ENCODE assay signal across 26 cellular contexts in the genomic region with DNA sequence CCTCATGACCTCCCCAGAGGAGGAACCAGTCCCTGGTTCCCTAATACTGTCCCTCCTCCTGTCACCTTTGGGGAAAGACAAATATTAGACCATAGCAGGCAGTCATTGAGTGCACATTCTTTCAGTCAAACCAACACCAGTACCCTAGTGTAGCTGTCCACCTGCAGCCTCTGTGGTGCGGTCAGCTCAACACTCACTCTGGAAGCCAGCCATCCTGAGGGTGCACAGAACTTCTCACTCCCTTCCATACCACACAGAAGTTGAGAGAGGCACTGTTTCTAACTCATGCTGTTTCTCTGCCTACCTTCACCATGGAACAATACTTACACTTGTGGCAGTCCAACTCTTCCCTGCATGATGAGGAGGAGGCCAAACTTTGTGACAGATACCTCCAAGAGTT.
A peak's percentile ranks its signal among the peaks of the same experiment; 100 is the strongest.
DNase-seq lines count a peak whose midpoint lies in the region; ATAC-seq, FAIRE-seq and TF ChIP-seq lines count a peak whose summit lies in the region.
"Had no signal": no experiment of that assay in that cellular context is flagged by ENCODE, and none has a peak within 500 bp of the region (broad histone marks: within the 10 kb centered on the region; RNA-seq: fewer than 3 reads in every experiment).

No MANE protein-coding gene starts in this region.

- H3K4me2 ChIP-seq in A549 = no peak overlapping the region
- H3K4me2 ChIP-seq: BLaER1 treated with 17β-estradiol and CSF1 and Interleukin-3, amounts not matched to agents 10 nM and 100 nM; GM23338 had no signal

- CTCF ChIA-PET in A549 (lab: Yijun Ruan, JAX) (no interaction called here), WTC11 (lab: Charles Lee) (interaction anchor here (0.8 kb wide), 1 partner anchor 15 kb away, joined by 3 read pairs; no protein-coding TSS in a partner anchor)

- FAIRE-seq in A549 (lab: Jason Lieb, UNC) (peak; percentile 23), HTR-8/SVneo (lab: Jason Lieb, UNC) (peak; percentile 26)
- FAIRE-seq: A204.1, D721Med, GM12878, GM18507 had no signal

- no peaks in the 10 kb centered on the region for H3K4me1 Mint-ChIP-seq in WTC11
- H3K4me1 Mint-ChIP-seq: CD8-positive, alpha-beta memory T cell; GM23338; H9 had no signal

- H3K27me3 Mint-ChIP-seq in WTC11 (ENCODE audit: low read depth) = no peaks in the 10 kb centered on the region
- H3K27me3 Mint-ChIP-seq: CD4-positive, alpha-beta T cell had no signal

- POLR2A ChIA-PET in A549 (lab: Yijun Ruan, JAX) (no interaction called here), WTC11 (lab: Charles Lee) (no interaction called here)

- in situ Hi-C loops in GM13977 (cut with MboI; ENCODE audit: low pct_unique_long_range_greater_than_20kb, low sequenced_read_pairs, unreplicated experiment) = no loop called here

- no peaks in the 10 kb centered on the region for H3K36me3 ChIP-seq in neutrophil
- H3K36me3 ChIP-seq: BE2C; BLaER1 treated with 17β-estradiol and CSF1 and Interleukin-3, amounts not matched to agents 10 nM and 100 nM had no signal

- no peaks in the 10 kb centered on the region for H3K27me3 ChIP-seq in neutrophil
- H3K27me3 ChIP-seq: BE2C; BLaER1 treated with 17β-estradiol and CSF1 and Interleukin-3, amounts not matched to agents 10 nM and 100 nM had no signal

- TF ChIP-seq CTCF in A549 (IDR thresholded peaks at IDR 0.05) (no peak), neutrophil (IDR thresholded peaks at IDR 0.05) (no peak), WTC11 (IDR thresholded peaks at IDR 0.05) (no peak), GM13977 (IDR thresholded peaks at IDR 0.05; ENCODE audit: extremely low read depth, insufficient read depth, missing control alignments) (no peak)

- H3K9me3 ChIP-seq in A549 = no peaks in the 10 kb centered on the region
- no peaks in the 10 kb centered on the region for H3K9me3 ChIP-seq in neutrophil
- H3K9me3 ChIP-seq: BE2C had no signal

- 0% methylated on average over 1 of the region's 1 CpG for WGBS in A549 (ENCODE audit: missing lambda C conversion rate)

- TF ChIP-seq RAD21 in A549 (conservative IDR thresholded peaks at IDR 0.05 in 1 of 2, IDR thresholded peaks at IDR 0.05 in 1 of 2) = no peak

- H3K4me3 Mint-ChIP-seq in WTC11 = no peak overlapping the region
- H3K4me3 Mint-ChIP-seq: CD14-positive monocyte; CD4-positive, alpha-beta T cell; CD8-positive, alpha-beta memory T cell; GM23338; H9 had no signal

- TF ChIP-seq EP300 in A549 (IDR thresholded peaks at IDR 0.05) = no peak

- no peak overlapping the region for H3K4me3 ChIP-seq in A549
- no peak overlapping the region for H3K4me3 ChIP-seq in neutrophil (ENCODE audit: low read depth in 1 of 2, low read length in 1 of 2)
- H3K4me3 ChIP-seq: BLaER1 treated with 17β-estradiol and CSF1 and Interleukin-3, amounts not matched to agents 10 nM and 100 nM; GM12878; GM23338 had no signal

- no peaks in the 10 kb centered on the region for H3K36me3 Mint-ChIP-seq in WTC11

- DNase-seq in A549 (ENCODE audit: low read depth in 1 of 2, low spot score in 1 of 2) (no peak), HTR-8/SVneo (ENCODE audit: insufficient read length, low spot score) (no peak), OCI-M1 (lab: John Stamatoyannopoulos, UW) (peak; percentile 34), A172 (ENCODE audit: low spot score) (no peak), WTC11 (ENCODE audit: low spot score) (no peak), GM13977 (ENCODE audit: low spot score) (no peak), NOMO-1 treated with DMSO at 0.1 percent for 48 hours (lab: John Stamatoyannopoulos, UW; ENCODE audit: unreplicated experiment) (no peak)
- DNase-seq: ACHN; AML-193; BE2C; CD4-positive, alpha-beta T cell; CD8-positive, alpha-beta memory T cell; DMS 273 treated with DMSO at 0.1 percent for 48 hours; DMS79; EL; GDM1; H9 had no signal

- peaks cover 5% of the 10 kb centered on the region; the same call in 1 of the 2 replicates for H3K9me3 Mint-ChIP-seq in WTC11
- H3K9me3 Mint-ChIP-seq: CD4-positive, alpha-beta T cell; CD8-positive, alpha-beta memory T cell; GM23338; H9 had no signal

- no peak for TF ChIP-seq POLR2A in A549 (IDR thresholded peaks at IDR 0.05; ENCODE audit: low read length)

- H3K27ac Mint-ChIP-seq in WTC11 = no peak overlapping the region
- H3K27ac Mint-ChIP-seq: CD4-positive, alpha-beta T cell; GM23338; H9 had no signal

- no peak overlapping the region for H3K27ac ChIP-seq in A549
- H3K27ac ChIP-seq in neutrophil = peak overlapping the region; percentile 66
- H3K27ac ChIP-seq: BLaER1 treated with 17β-estradiol and CSF1 and Interleukin-3, amounts not matched to agents 10 nM and 100 nM had no signal

- H3K4me1 ChIP-seq in A549 (no peaks in the 10 kb centered on the region), neutrophil (ENCODE audit: control insufficient read depth in 1 of 2, insufficient read depth in 1 of 2, low read depth in 1 of 2, low read length in 1 of 2) (peaks cover 16 to 17% of the 10 kb centered on the region in 2 experiments)
- H3K4me1 ChIP-seq: BE2C; BLaER1 treated with 17β-estradiol and CSF1 and Interleukin-3, amounts not matched to agents 10 nM and 100 nM had no signal

- ATAC-seq in A549 (peak; percentile 38 to 47; a peak in 3 of 6 replicates), WTC11 (no peak)
- ATAC-seq: GM12878, GM23338, HCT116 had no signal

TF ChIP-seq in A549, 52 proteins besides CTCF, POLR2A, EP300 and RAD21:
- no peak for TF ChIP-seq KDM5A (IDR thresholded peaks at IDR 0.05)
- TF ChIP-seq, protein P1, sequence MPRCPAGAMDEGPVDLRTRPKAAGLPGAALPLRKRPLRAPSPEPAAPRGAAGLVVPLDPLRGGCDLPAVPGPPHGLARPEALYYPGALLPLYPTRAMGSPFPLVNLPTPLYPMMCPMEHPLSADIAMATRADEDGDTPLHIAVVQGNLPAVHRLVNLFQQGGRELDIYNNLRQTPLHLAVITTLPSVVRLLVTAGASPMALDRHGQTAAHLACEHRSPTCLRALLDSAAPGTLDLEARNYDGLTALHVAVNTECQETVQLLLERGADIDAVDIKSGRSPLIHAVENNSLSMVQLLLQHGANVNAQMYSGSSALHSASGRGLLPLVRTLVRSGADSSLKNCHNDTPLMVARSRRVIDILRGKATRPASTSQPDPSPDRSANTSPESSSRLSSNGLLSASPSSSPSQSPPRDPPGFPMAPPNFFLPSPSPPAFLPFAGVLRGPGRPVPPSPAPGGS (IDR thresholded peaks at IDR 0.05) = no peak
- TF ChIP-seq ZFP36 (IDR thresholded peaks at IDR 0.05; ENCODE audit: borderline replicate concordance, partially characterized antibody) = no peak
- TF ChIP-seq HOXB13 (CRISPR knock-in tag; IDR thresholded peaks at IDR 0.05; ENCODE audit: low read depth) = no peak
- TF ChIP-seq TFCP2L1 (CRISPR knock-in tag; IDR thresholded peaks at IDR 0.05) = no peak
- no peak for TF ChIP-seq CBX2 (IDR thresholded peaks at IDR 0.05; ENCODE audit: borderline replicate concordance, low read depth)
- TF ChIP-seq JUN (IDR thresholded peaks at IDR 0.05) = no peak
- no peak for TF ChIP-seq FOSB (CRISPR knock-in tag; IDR thresholded peaks at IDR 0.05)
- TF ChIP-seq SREBF2 (IDR thresholded peaks at IDR 0.05) = no peak
- TF ChIP-seq, protein P2, sequence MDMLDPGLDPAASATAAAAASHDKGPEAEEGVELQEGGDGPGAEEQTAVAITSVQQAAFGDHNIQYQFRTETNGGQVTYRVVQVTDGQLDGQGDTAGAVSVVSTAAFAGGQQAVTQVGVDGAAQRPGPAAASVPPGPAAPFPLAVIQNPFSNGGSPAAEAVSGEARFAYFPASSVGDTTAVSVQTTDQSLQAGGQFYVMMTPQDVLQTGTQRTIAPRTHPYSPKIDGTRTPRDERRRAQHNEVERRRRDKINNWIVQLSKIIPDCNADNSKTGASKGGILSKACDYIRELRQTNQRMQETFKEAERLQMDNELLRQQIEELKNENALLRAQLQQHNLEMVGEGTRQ (IDR thresholded peaks at IDR 0.05) = no peak
- TF ChIP-seq MAZ (IDR thresholded peaks at IDR 0.05; ENCODE audit: borderline replicate concordance, low read depth, low read length) = no peak
- TF ChIP-seq BHLHE40 (IDR thresholded peaks at IDR 0.05; ENCODE audit: low read depth, low read length) = no peak
- TF ChIP-seq HOXB5 (CRISPR knock-in tag; IDR thresholded peaks at IDR 0.05) = no peak
- no peak for TF ChIP-seq ZC3H11A (IDR thresholded peaks at IDR 0.05)

TF ChIP-seq in WTC11, 78 proteins besides CTCF, POLR2A, EP300 and RAD21:
- TF ChIP-seq ZNF396 (CRISPR knock-in tag; IDR thresholded peaks at IDR 0.05; ENCODE audit: borderline replicate concordance) (no peak), EMX1 (CRISPR knock-in tag; IDR thresholded peaks at IDR 0.05) (no peak), MYBL2 (CRISPR knock-in tag; IDR thresholded peaks at IDR 0.05) (no peak)
- TF ChIP-seq, protein P3, sequence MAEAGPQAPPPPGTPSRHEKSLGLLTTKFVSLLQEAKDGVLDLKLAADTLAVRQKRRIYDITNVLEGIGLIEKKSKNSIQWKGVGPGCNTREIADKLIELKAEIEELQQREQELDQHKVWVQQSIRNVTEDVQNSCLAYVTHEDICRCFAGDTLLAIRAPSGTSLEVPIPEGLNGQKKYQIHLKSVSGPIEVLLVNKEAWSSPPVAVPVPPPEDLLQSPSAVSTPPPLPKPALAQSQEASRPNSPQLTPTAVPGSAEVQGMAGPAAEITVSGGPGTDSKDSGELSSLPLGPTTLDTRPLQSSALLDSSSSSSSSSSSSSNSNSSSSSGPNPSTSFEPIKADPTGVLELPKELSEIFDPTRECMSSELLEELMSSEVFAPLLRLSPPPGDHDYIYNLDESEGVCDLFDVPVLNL (CRISPR knock-in tag; IDR thresholded peaks at IDR 0.05; ENCODE audit: borderline replicate concordance, low read depth) = no peak
